1 cellular context compared by ENCODE assay signal in the genomic region with DNA sequence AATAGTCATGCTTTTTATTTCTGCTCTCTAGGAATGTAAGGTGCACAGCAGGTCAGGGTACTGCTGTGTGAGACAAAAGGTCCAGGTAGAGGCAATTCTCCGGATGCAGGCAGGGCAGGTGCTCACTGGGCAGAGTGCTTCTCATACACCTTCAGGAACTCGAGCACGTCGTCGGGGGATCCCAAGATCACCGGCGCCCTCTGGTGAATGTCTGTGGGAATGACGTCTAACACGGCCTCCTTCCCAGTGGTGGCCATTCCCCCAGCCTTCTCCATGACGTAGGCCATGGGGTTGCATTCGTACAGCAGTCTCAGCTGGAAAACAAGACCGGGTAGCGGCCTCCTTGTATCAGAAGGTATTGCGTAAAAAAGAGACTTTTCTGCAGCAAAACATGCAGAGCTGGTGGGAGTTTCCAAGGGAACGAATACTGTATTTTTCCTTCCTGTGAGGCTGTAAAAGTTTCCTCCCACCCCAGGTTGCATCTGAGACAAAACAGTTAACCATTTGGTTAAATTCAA.
TF ChIP-seq lines count a peak whose summit lies in the region.

No MANE protein-coding gene starts in this region.

TF ChIP-seq in HepG2, 621 proteins besides CTCF, POLR2A, EP300 and RAD21 (continued from another document):
- no peak for TF ChIP-seq MXD3 (CRISPR knock-in tag; IDR thresholded peaks at IDR 0.05)
- TF ChIP-seq, protein P1, sequence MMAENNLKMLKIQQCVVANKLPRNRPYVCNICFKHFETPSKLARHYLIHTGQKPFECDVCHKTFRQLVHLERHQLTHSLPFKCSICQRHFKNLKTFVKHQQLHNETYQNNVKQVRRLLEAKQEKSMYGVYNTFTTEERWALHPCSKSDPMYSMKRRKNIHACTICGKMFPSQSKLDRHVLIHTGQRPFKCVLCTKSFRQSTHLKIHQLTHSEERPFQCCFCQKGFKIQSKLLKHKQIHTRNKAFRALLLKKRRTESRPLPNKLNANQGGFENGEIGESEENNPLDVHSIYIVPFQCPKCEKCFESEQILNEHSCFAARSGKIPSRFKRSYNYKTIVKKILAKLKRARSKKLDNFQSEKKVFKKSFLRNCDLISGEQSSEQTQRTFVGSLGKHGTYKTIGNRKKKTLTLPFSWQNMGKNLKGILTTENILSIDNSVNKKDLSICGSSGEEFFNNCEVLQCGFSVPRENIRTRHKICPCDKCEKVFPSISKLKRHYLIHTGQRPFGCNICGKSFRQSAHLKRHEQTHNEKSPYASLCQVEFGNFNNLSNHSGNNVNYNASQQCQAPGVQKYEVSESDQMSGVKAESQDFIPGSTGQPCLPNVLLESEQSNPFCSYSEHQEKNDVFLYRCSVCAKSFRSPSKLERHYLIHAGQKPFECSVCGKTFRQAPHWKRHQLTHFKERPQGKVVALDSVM (CRISPR knock-in tag; IDR thresholded peaks at IDR 0.05) = 0 out of 2 replicates have a peak, but pooled peaks have one; percentile 11
- TF ChIP-seq SETDB1 (CRISPR knock-in tag; IDR thresholded peaks at IDR 0.05; ENCODE audit: borderline replicate concordance) = no peak
- peak; percentile 80 for TF ChIP-seq BCL6 (CRISPR knock-in tag; IDR thresholded peaks at IDR 0.05)
- peak; percentile 67; the same call in 1 of the 2 replicates for TF ChIP-seq POGZ (CRISPR knock-in tag; IDR thresholded peaks at IDR 0.05)
- TF ChIP-seq SMC3 (IDR thresholded peaks at IDR 0.05; ENCODE audit: low read length) = peak; percentile 67
- TF ChIP-seq ZBTB21 (CRISPR knock-in tag; IDR thresholded peaks at IDR 0.05) = peak; percentile 57; the same call in 1 of the 2 replicates
- 0 out of 2 replicates have a peak, but pooled peaks have one; percentile 21 for TF ChIP-seq FOXA3 (CRISPR knock-in tag; IDR thresholded peaks at IDR 0.05)
- TF ChIP-seq STAG1 (CRISPR knock-in tag; IDR thresholded peaks at IDR 0.05) = peak; percentile 76
- TF ChIP-seq, protein P2, sequence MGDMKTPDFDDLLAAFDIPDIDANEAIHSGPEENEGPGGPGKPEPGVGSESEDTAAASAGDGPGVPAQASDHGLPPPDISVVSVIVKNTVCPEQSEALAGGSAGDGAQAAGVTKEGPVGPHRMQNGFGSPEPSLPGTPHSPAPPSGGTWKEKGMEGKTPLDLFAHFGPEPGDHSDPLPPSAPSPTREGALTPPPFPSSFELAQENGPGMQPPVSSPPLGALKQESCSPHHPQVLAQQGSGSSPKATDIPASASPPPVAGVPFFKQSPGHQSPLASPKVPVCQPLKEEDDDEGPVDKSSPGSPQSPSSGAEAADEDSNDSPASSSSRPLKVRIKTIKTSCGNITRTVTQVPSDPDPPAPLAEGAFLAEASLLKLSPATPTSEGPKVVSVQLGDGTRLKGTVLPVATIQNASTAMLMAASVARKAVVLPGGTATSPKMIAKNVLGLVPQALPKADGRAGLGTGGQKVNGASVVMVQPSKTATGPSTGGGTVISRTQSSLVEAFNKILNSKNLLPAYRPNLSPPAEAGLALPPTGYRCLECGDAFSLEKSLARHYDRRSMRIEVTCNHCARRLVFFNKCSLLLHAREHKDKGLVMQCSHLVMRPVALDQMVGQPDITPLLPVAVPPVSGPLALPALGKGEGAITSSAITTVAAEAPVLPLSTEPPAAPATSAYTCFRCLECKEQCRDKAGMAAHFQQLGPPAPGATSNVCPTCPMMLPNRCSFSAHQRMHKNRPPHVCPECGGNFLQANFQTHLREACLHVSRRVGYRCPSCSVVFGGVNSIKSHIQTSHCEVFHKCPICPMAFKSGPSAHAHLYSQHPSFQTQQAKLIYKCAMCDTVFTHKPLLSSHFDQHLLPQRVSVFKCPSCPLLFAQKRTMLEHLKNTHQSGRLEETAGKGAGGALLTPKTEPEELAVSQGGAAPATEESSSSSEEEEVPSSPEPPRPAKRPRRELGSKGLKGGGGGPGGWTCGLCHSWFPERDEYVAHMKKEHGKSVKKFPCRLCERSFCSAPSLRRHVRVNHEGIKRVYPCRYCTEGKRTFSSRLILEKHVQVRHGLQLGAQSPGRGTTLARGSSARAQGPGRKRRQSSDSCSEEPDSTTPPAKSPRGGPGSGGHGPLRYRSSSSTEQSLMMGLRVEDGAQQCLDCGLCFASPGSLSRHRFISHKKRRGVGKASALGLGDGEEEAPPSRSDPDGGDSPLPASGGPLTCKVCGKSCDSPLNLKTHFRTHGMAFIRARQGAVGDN (CRISPR knock-in tag; IDR thresholded peaks at IDR 0.05) = peak; percentile 46; the same call in 1 of the 2 replicates
- peak; percentile 54 for TF ChIP-seq ZFX (CRISPR knock-in tag; IDR thresholded peaks at IDR 0.05; ENCODE audit: low read depth)
- 0 out of 2 replicates have a peak, but pooled peaks have one; percentile 60 for TF ChIP-seq BCL3 (CRISPR knock-in tag; IDR thresholded peaks at IDR 0.05)
- TF ChIP-seq, protein P3, sequence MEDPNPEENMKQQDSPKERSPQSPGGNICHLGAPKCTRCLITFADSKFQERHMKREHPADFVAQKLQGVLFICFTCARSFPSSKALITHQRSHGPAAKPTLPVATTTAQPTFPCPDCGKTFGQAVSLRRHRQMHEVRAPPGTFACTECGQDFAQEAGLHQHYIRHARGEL (CRISPR knock-in tag; IDR thresholded peaks at IDR 0.05) = 0 out of 2 replicates have a peak, but pooled peaks have one; percentile 25
- peak; percentile 65 for TF ChIP-seq TEAD3 (CRISPR knock-in tag; optimal IDR thresholded peaks at IDR 0.05; ENCODE audit: borderline replicate concordance)
- TF ChIP-seq THAP11 (CRISPR knock-in tag; IDR thresholded peaks at IDR 0.05) = 0 out of 2 replicates have a peak, but pooled peaks have one; percentile 23
- TF ChIP-seq HMGXB4 (CRISPR knock-in tag; IDR thresholded peaks at IDR 0.05; ENCODE audit: borderline replicate concordance in 1 of 2, low read depth in 1 of 2) = peak; percentile 27 to 67; a peak in 3 of 4 replicates
TF ChIP-seq in HepG2: peak in this region for 44.
